ENCODE assay signal across 28 cellular contexts in genomic region chr1:115428676-115429075, GRCh38.
A peak's percentile ranks its signal among the peaks of the same experiment; 100 is the strongest.
DNase-seq lines count a peak whose midpoint lies in the region; ATAC-seq and TF ChIP-seq lines count a peak whose summit lies in the region.
"Had no signal": no experiment of that assay in that cellular context is flagged by ENCODE, and none has a peak within 500 bp of the region (broad histone marks: within the 10 kb centered on the region; RNA-seq: fewer than 3 reads in every experiment).

No MANE protein-coding gene starts in this region.

- H3K9me3 Mint-ChIP-seq in CD14-positive monocyte: peaks cover 2 to 14% (median 10%) of the 10 kb centered on the region in 7 donors
- no peaks in the 10 kb centered on the region for H3K9me3 Mint-ChIP-seq in neural progenitor cell
- H3K9me3 Mint-ChIP-seq: activated naive CD4-positive, alpha-beta T cell treated with anti-CD3 and anti-CD28 coated beads, Interleukin-2, amount 50 U/mL, for 72 hours; CD8-positive, alpha-beta T cell; immature natural killer cell; memory B cell had no signal

- H3K27me3 ChIP-seq in SJSA1 (replicated peaks): no peaks in the 10 kb centered on the region
- no peaks in the 10 kb centered on the region for H3K27me3 ChIP-seq in neural progenitor cell

- no peaks in the 10 kb centered on the region for H3K36me3 ChIP-seq in SJSA1
- H3K36me3 ChIP-seq in neural progenitor cell: no peaks in the 10 kb centered on the region

- H3K4me3 Mint-ChIP-seq in CD14-positive monocyte (no peak overlapping the region), neural progenitor cell (no peak overlapping the region)
- H3K4me3 Mint-ChIP-seq: B cell; CD8-positive, alpha-beta T cell; immature natural killer cell; memory B cell had no signal

- H3K36me3 Mint-ChIP-seq in CD14-positive monocyte (no peaks in the 10 kb centered on the region), neural progenitor cell (no peaks in the 10 kb centered on the region)
- H3K36me3 Mint-ChIP-seq: CD8-positive, alpha-beta T cell; immature natural killer cell; memory B cell had no signal

- no peaks in the 10 kb centered on the region for H4K20me1 ChIP-seq in neural progenitor cell (ENCODE audit: low read depth)

- H3K27me3 Mint-ChIP-seq in CD14-positive monocyte (ENCODE audit: low read depth in 3 of 3): peaks cover 0 to 2% (median 0%) of the 10 kb centered on the region in 3 donors
- peaks cover 5% of the 10 kb centered on the region for H3K27me3 Mint-ChIP-seq in neural progenitor cell (ENCODE audit: insufficient read depth, low read depth)
- H3K27me3 Mint-ChIP-seq: B cell had no signal

- H3F3A ChIP-seq in neural progenitor cell (ENCODE audit: low read depth): no peaks in the 10 kb centered on the region

- intact Hi-C loops in CD14-positive monocyte (cut with micrococcal nuclease): no loop called here

- H3K27ac Mint-ChIP-seq in CD14-positive monocyte: no peak overlapping the region
- no peak overlapping the region for H3K27ac Mint-ChIP-seq in neural progenitor cell
- H3K27ac Mint-ChIP-seq: activated naive CD4-positive, alpha-beta T cell treated with anti-CD3 and anti-CD28 coated beads, Interleukin-2, amount 50 U/mL, for 72 hours; B cell; CD8-positive, alpha-beta T cell; immature natural killer cell; memory B cell had no signal

- TF ChIP-seq CTCF in AG10803 (conservative IDR thresholded peaks at IDR 0.05; ENCODE audit: low read length) (no peak), fibroblast of the aortic adventitia (IDR thresholded peaks at IDR 0.05; ENCODE audit: insufficient read depth, low read length) (no peak), CD14-positive monocyte (IDR thresholded peaks at IDR 0.05) (no peak), neural progenitor cell (IDR thresholded peaks at IDR 0.05) (no peak)

- no peak overlapping the region for H3K4me2 ChIP-seq in neural progenitor cell
- H3K4me2 ChIP-seq: A549 had no signal

- no peaks in the 10 kb centered on the region for H3K4me1 Mint-ChIP-seq in CD14-positive monocyte
- no peaks in the 10 kb centered on the region for H3K4me1 Mint-ChIP-seq in neural progenitor cell
- H3K4me1 Mint-ChIP-seq: B cell, immature natural killer cell, memory B cell had no signal

- H3K27ac ChIP-seq in SJSA1: peak overlapping the region; percentile 74
- no peak overlapping the region for H3K27ac ChIP-seq in neural progenitor cell
- H3K27ac ChIP-seq: dorsolateral prefrontal cortex had no signal

- DNase-seq in AG10803 (ENCODE audit: low read depth) (peak; percentile 56), HK-2 (ENCODE audit: unreplicated experiment) (peak; percentile 28), SJSA1 (ENCODE audit: low read depth in 1 of 2, low spot score in 2 of 2) (no peak), fibroblast of the aortic adventitia (ENCODE audit: low read depth) (peak; percentile 35), CD14-positive monocyte (ENCODE audit: low spot score) (no peak), neural progenitor cell (ENCODE audit: low spot score) (no peak)
- DNase-seq: activated CD4-positive, alpha-beta T cell treated with anti-CD3 and anti-CD28 coated beads for 48 hours; activated effector memory CD4-positive, alpha-beta T cell treated with Interleukin-2 at 50 U/mL for 16 hours; activated T-cell treated with anti-CD3 and anti-CD28 coated beads, Interleukin-2, amount 50 U/mL, for 1 hour; amygdala; CD8-positive, alpha-beta T cell; dorsolateral prefrontal cortex; immature natural killer cell; KBM-7; NCI-H1417; NCI-H2029; NCI-H524 treated with DMSO at 0.1 percent for 48 hours; NK-92 treated with Interleukin-12 subunit alpha and Interleukin-12 subunit beta, amount 100 ng/mL, for 24 hours; SIG-M5; small intestine; stimulated activated naive CD4-positive, alpha-beta T cell had no signal

- H3K79me2 ChIP-seq in neural progenitor cell (ENCODE audit: low read depth): no peaks in the 10 kb centered on the region

- H3K9ac ChIP-seq in neural progenitor cell: no peak overlapping the region

- H3K4me1 ChIP-seq in SJSA1 (replicated peaks) (peaks cover 78% of the 10 kb centered on the region), neural progenitor cell (peaks cover under 1% of the 10 kb centered on the region)

- no peaks in the 10 kb centered on the region; the same call in 1 of the 2 replicates for H3K9me3 ChIP-seq in SJSA1 (replicated peaks)
- no peaks in the 10 kb centered on the region for H3K9me3 ChIP-seq in neural progenitor cell (ENCODE audit: low read depth)
- H3K9me3 ChIP-seq: A549 had no signal

- H2AFZ ChIP-seq in neural progenitor cell (replicated peaks): no peak overlapping the region

- H3K4me3 ChIP-seq in AG10803 (ENCODE audit: low read length): no peak overlapping the region
- H3K4me3 ChIP-seq in SJSA1: no peak overlapping the region
- H3K4me3 ChIP-seq in fibroblast of the aortic adventitia (ENCODE audit: low read depth, low read length): no peak overlapping the region
- no peak overlapping the region for H3K4me3 ChIP-seq in neural progenitor cell
- H3K4me3 ChIP-seq: A549, dorsolateral prefrontal cortex, GM12878 had no signal

- ATAC-seq in HG03280 (IDR thresholded peaks at IDR 0.05; ENCODE audit: unreplicated experiment) (no peak), HG03442 (IDR thresholded peaks at IDR 0.05; ENCODE audit: unreplicated experiment) (no peak)
- ATAC-seq: A549; CD8-positive, alpha-beta T cell; GM12878 had no signal

Comparison
In these comparisons a context has a peak if more than half of its experiments do, and no peak if none do; other contexts are left out.
1. DNase-seq: peak in AG10803 (single experiment), HK-2 (single experiment) and fibroblast of the aortic adventitia (single experiment); none in SJSA1 (0 of 2), CD14-positive monocyte (single experiment) and neural progenitor cell (single experiment).